Comparison of ENCODE assay signal across 21 cellular contexts in genomic region chr2:126707941-126708340, GRCh38. TPM values are rescaled to one million over a fixed set of nuclear protein-coding genes. Genes with fewer than 3 reads are reported as not detected.
"Had no signal": no experiment of that assay in that cellular context is flagged by ENCODE, and none has a peak within 500 bp of the region (broad histone marks: within the 10 kb centered on the region; RNA-seq: fewer than 3 reads in every experiment).

No MANE protein-coding gene starts in this region.

- ATAC-seq: esophagus mucosa; gastroesophageal sphincter; left cardiac atrium; left ventricle myocardium superior; stimulated activated naive B cell treated with anti-CD40 and anti-IgM and Interleukin-4, amounts not matched to agents 10 μg/mL and 1 μg/mL and 100 μg/mL, for 72 hours; stimulated activated naive CD8-positive, alpha-beta T cell treated with anti-CD3 and anti-CD28 coated beads, Interleukin-15, amount 100 ng/mL, for 72 hours; upper lobe of right lung had no signal

- H3K36me3 ChIP-seq: gastroesophageal sphincter, sigmoid colon, tibial nerve, upper lobe of right lung had no signal

- H3K4me3 ChIP-seq: coronary artery, gastroesophageal sphincter, lung, sigmoid colon, skin epidermis, testis, tibial nerve, upper lobe of right lung had no signal

- H3K4me1 ChIP-seq: testis had no signal

- H3K27ac Mint-ChIP-seq: nephron; stimulated activated naive B cell treated with anti-CD40 and anti-IgM and Interleukin-4, amounts not matched to agents 10 μg/mL and 1 μg/mL and 100 μg/mL, for 72 hours; stimulated activated naive CD8-positive, alpha-beta T cell treated with anti-CD3 and anti-CD28 coated beads, Interleukin-15, amount 100 ng/mL, for 72 hours had no signal

- H3K9me3 ChIP-seq: gastroesophageal sphincter, sigmoid colon, testis, tibial nerve, upper lobe of right lung had no signal

- H3K27me3 Mint-ChIP-seq: naive B cell; stimulated activated naive B cell treated with anti-CD40 and anti-IgM and Interleukin-4, amounts not matched to agents 10 μg/mL and 1 μg/mL and 100 μg/mL, for 72 hours; stimulated activated naive CD8-positive, alpha-beta T cell treated with anti-CD3 and anti-CD28 coated beads, Interleukin-15, amount 100 ng/mL, for 72 hours had no signal

- H3K4me3 Mint-ChIP-seq: naive B cell; nephron; stimulated activated naive B cell treated with anti-CD40 and anti-IgM and Interleukin-4, amounts not matched to agents 10 μg/mL and 1 μg/mL and 100 μg/mL, for 72 hours; stimulated activated naive CD8-positive, alpha-beta T cell treated with anti-CD3 and anti-CD28 coated beads, Interleukin-15, amount 100 ng/mL, for 72 hours had no signal

- H3K27me3 ChIP-seq: gastroesophageal sphincter, sigmoid colon, testis, tibial nerve, upper lobe of right lung had no signal

- H3K36me3 Mint-ChIP-seq: naive B cell had no signal

- H3K4me1 Mint-ChIP-seq: stimulated activated naive CD8-positive, alpha-beta T cell treated with anti-CD3 and anti-CD28 coated beads, Interleukin-15, amount 100 ng/mL, for 72 hours had no signal

- H3K9me3 Mint-ChIP-seq: stimulated activated naive CD8-positive, alpha-beta T cell treated with anti-CD3 and anti-CD28 coated beads, Interleukin-15, amount 100 ng/mL, for 72 hours had no signal

- H3K27ac ChIP-seq: coronary artery, gastroesophageal sphincter, sigmoid colon, skin epidermis, testis, tibial nerve, upper lobe of right lung had no signal

- DNase-seq: effector CD4-positive, alpha-beta T cell; glutamatergic neuron; left cardiac atrium; left ventricle myocardium superior; mesenchymal stem cell; naive B cell; sigmoid colon; stimulated activated CD4-positive, alpha-beta T cell treated with anti-CD3 and anti-CD28 coated beads, Interleukin-2, amount 100 ng/mL, for 24 hours; stimulated activated CD4-positive, alpha-beta T cell treated with anti-CD3 and anti-CD28 coated beads, Interleukin-4, amount 100 ng/mL, for 4 hours; stimulated activated naive B cell treated with anti-CD40 and anti-IgM and Interleukin-4, amounts not matched to agents 10 μg/mL and 1 μg/mL and 100 μg/mL, for 72 hours; stimulated activated naive CD8-positive, alpha-beta T cell treated with anti-CD3 and anti-CD28 coated beads, Interleukin-15, amount 100 ng/mL, for 72 hours; testis; upper lobe of right lung had no signal

RNA-seq across cellular contexts. Expression of gene GYPC, which starts 52.0 kb away (rescaled TPM):
- polyA plus RNA-seq: keratinocyte had no signal
